Comparison of ENCODE assay signal across 1 cellular context in the genomic region with DNA sequence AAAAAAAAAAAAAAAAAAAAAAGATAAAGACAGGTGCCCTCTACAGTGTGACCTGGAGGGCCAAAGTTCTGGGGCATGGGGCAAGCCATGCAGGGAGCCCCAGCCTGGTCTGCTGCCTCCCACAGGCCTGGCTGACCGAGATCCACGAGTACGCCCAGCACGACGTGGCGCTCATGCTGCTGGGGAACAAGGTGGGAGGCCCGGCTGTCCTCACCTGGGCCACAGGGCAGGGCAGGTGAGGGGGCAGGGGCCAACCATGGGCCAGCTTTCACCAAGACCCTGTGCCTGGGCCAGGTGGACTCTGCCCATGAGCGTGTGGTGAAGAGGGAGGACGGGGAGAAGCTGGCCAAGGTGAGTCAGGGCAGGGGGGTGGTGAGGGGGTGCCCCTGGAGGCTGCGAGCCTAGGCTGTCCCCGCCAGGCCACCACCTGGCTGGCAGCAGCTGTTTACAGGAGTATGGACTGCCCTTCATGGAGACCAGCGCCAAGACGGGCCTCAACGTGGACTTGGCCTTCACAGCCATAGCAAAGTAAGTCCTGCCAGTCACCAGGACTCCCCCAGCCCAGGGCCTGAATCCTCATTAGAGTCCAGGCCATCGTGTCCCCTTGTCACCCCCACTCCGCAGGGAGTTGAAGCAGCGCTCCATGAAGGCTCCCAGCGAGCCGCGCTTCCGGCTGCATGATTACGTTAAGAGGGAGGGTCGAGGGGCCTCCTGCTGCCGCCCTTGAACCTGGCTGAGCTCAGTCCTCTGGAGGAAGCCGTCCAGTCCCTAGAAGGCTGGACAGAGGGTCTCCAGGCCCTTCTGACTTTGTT.
TF ChIP-seq lines count a peak whose summit lies in the region.

No MANE protein-coding gene starts in this region.

TF ChIP-seq in GM12878, 131 proteins besides CTCF, POLR2A, EP300 and RAD21:
- TF ChIP-seq IKZF1 (conservative IDR thresholded peaks at IDR 0.05), result 0 out of 2 replicates have a peak, but pooled peaks have one; percentile 8
- TF ChIP-seq ETV6 (conservative IDR thresholded peaks at IDR 0.05 in 1 of 2, IDR thresholded peaks at IDR 0.05 in 1 of 2; ENCODE audit: borderline replicate concordance in 1 of 2, low read depth in 1 of 2), result no peak
- TF ChIP-seq, protein P1, sequence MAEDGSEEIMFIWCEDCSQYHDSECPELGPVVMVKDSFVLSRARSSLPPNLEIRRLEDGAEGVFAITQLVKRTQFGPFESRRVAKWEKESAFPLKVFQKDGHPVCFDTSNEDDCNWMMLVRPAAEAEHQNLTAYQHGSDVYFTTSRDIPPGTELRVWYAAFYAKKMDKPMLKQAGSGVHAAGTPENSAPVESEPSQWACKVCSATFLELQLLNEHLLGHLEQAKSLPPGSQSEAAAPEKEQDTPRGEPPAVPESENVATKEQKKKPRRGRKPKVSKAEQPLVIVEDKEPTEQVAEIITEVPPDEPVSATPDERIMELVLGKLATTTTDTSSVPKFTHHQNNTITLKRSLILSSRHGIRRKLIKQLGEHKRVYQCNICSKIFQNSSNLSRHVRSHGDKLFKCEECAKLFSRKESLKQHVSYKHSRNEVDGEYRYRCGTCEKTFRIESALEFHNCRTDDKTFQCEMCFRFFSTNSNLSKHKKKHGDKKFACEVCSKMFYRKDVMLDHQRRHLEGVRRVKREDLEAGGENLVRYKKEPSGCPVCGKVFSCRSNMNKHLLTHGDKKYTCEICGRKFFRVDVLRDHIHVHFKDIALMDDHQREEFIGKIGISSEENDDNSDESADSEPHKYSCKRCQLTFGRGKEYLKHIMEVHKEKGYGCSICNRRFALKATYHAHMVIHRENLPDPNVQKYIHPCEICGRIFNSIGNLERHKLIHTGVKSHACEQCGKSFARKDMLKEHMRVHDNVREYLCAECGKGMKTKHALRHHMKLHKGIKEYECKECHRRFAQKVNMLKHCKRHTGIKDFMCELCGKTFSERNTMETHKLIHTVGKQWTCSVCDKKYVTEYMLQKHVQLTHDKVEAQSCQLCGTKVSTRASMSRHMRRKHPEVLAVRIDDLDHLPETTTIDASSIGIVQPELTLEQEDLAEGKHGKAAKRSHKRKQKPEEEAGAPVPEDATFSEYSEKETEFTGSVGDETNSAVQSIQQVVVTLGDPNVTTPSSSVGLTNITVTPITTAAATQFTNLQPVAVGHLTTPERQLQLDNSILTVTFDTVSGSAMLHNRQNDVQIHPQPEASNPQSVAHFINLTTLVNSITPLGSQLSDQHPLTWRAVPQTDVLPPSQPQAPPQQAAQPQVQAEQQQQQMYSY (CRISPR knock-in tag; IDR thresholded peaks at IDR 0.05), result no peak
- peak; percentile 14; the same call in 1 of the 3 replicates for TF ChIP-seq POU2F2 (IDR thresholded peaks at IDR 0.05; ENCODE audit: borderline replicate concordance, low read depth, low read length)
- TF ChIP-seq SMAD5 (IDR thresholded peaks at IDR 0.05; ENCODE audit: low read depth), result peak; percentile 25; the same call in 1 of the 2 replicates
- peak; percentile 56; the same call in 1 of the 2 replicates for TF ChIP-seq POLR2AphosphoS5 (IDR thresholded peaks at IDR 0.05; ENCODE audit: low read length)
- peak; percentile 60; the same call in 1 of the 2 replicates for TF ChIP-seq HDGF (IDR thresholded peaks at IDR 0.05)
- TF ChIP-seq TCF3 (IDR thresholded peaks at IDR 0.05; ENCODE audit: borderline replicate concordance, insufficient read depth, low read depth, low read length), result 0 out of 2 replicates have a peak, but pooled peaks have one; percentile 23
- TF ChIP-seq NBN (IDR thresholded peaks at IDR 0.05), result no peak
- 0 out of 2 replicates have a peak, but pooled peaks have one; percentile 10 for TF ChIP-seq LARP7 (IDR thresholded peaks at IDR 0.05)
